Comparison of ENCODE assay signal across 1 cellular context in the genomic region with DNA sequence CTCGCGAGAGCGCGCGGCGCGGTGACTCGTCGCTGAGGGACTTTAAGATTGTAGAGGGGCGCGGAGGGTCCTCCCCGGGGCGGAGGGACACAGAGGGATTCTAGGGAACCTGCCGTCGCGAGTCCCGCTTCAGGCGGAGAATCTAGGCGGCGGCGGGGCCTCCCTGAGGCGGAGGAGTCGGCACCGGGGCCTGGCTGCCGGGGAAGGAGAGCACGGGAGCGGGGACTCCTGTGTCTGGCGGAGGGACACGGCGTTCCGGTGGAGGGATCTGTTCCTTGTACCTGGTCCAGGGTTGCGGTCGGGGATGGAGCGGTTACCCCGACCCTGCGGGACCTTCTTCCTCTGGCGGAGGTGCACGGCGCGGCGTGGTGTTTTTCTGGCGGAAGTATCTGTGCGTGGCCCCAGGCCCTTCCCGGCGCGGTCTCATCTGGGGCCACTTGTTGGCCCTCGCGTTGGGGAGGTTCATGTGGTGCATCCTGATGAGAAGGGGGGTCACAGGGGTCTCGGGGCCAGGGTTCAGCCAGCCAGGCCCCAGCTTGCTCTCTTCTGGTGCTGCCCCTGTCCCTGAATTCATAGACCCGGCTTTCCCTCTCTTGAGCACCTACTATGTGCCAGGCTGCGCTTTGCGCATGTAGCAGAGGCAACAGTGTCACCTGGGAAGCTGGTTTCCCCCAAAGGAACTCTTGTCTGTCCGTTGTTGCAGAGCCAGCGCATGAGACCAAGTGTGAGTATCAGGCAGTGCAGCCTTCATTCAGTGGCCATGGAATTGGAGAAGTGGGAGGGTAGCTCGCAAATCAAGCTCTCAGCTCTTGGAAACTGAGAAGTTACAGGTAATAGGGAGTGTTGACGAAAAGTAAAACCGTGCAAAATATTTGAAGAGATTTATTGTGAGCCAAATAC.
TF ChIP-seq lines count a peak whose summit lies in the region.

No MANE protein-coding gene starts in this region.

TF ChIP-seq in HepG2, 621 proteins besides CTCF, POLR2A, EP300 and RAD21 (continued from another document and continues in another):
- TF ChIP-seq, protein P1, sequence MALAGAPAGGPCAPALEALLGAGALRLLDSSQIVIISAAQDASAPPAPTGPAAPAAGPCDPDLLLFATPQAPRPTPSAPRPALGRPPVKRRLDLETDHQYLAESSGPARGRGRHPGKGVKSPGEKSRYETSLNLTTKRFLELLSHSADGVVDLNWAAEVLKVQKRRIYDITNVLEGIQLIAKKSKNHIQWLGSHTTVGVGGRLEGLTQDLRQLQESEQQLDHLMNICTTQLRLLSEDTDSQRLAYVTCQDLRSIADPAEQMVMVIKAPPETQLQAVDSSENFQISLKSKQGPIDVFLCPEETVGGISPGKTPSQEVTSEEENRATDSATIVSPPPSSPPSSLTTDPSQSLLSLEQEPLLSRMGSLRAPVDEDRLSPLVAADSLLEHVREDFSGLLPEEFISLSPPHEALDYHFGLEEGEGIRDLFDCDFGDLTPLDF (CRISPR knock-in tag; IDR thresholded peaks at IDR 0.05), result peak; percentile 81
- peak; percentile 68 for TF ChIP-seq ZNF546 (CRISPR knock-in tag; conservative IDR thresholded peaks at IDR 0.05)
- peak; percentile 97 for TF ChIP-seq ZSCAN12 (CRISPR knock-in tag; IDR thresholded peaks at IDR 0.05)
- TF ChIP-seq FOXC1 (CRISPR knock-in tag; IDR thresholded peaks at IDR 0.05; ENCODE audit: borderline replicate concordance), result peak; percentile 65
- TF ChIP-seq, protein P2, sequence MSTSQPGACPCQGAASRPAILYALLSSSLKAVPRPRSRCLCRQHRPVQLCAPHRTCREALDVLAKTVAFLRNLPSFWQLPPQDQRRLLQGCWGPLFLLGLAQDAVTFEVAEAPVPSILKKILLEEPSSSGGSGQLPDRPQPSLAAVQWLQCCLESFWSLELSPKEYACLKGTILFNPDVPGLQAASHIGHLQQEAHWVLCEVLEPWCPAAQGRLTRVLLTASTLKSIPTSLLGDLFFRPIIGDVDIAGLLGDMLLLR (CRISPR knock-in tag; IDR thresholded peaks at IDR 0.05), result peak; percentile 88
- TF ChIP-seq ZNF136 (CRISPR knock-in tag; IDR thresholded peaks at IDR 0.05; ENCODE audit: low read depth), result peak; percentile 79; the same call in 1 of the 2 replicates
- TF ChIP-seq ARNT (IDR thresholded peaks at IDR 0.05), result no peak
- TF ChIP-seq SALL2 (CRISPR knock-in tag; IDR thresholded peaks at IDR 0.05), result no peak
- no peak for TF ChIP-seq ZNF713 (CRISPR knock-in tag; IDR thresholded peaks at IDR 0.05)
- TF ChIP-seq ETV6 (CRISPR knock-in tag; conservative IDR thresholded peaks at IDR 0.05), result peak; percentile 92; the same call in 1 of the 2 replicates
- peak; percentile 84; the same call in 1 of the 2 replicates for TF ChIP-seq ZNF530 (CRISPR knock-in tag; IDR thresholded peaks at IDR 0.05; ENCODE audit: low read depth)
- TF ChIP-seq ZNF75D (CRISPR knock-in tag; IDR thresholded peaks at IDR 0.05; ENCODE audit: borderline replicate concordance), result peak; percentile 74; the same call in 1 of the 2 replicates
- TF ChIP-seq ZNF224 (CRISPR knock-in tag; IDR thresholded peaks at IDR 0.05), result peak; percentile 83; the same call in 1 of the 2 replicates
- peak; percentile 82 for TF ChIP-seq ZNF263 (CRISPR knock-in tag; IDR thresholded peaks at IDR 0.05)
- TF ChIP-seq, protein P3, sequence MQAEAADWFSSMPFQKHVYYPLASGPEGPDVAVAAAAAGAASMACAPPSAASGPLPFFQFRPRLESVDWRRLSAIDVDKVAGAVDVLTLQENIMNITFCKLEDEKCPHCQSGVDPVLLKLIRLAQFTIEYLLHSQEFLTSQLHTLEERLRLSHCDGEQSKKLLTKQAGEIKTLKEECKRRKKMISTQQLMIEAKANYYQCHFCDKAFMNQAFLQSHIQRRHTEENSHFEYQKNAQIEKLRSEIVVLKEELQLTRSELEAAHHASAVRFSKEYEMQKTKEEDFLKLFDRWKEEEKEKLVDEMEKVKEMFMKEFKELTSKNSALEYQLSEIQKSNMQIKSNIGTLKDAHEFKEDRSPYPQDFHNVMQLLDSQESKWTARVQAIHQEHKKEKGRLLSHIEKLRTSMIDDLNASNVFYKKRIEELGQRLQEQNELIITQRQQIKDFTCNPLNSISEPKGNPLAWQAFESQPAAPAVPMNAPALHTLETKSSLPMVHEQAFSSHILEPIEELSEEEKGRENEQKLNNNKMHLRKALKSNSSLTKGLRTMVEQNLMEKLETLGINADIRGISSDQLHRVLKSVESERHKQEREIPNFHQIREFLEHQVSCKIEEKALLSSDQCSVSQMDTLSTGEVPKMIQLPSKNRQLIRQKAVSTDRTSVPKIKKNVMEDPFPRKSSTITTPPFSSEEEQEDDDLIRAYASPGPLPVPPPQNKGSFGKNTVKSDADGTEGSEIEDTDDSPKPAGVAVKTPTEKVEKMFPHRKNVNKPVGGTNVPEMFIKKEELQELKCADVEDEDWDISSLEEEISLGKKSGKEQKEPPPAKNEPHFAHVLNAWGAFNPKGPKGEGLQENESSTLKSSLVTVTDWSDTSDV (CRISPR knock-in tag; IDR thresholded peaks at IDR 0.05), result 0 out of 2 replicates have a peak, but pooled peaks have one; percentile 64
- TF ChIP-seq, protein P4, sequence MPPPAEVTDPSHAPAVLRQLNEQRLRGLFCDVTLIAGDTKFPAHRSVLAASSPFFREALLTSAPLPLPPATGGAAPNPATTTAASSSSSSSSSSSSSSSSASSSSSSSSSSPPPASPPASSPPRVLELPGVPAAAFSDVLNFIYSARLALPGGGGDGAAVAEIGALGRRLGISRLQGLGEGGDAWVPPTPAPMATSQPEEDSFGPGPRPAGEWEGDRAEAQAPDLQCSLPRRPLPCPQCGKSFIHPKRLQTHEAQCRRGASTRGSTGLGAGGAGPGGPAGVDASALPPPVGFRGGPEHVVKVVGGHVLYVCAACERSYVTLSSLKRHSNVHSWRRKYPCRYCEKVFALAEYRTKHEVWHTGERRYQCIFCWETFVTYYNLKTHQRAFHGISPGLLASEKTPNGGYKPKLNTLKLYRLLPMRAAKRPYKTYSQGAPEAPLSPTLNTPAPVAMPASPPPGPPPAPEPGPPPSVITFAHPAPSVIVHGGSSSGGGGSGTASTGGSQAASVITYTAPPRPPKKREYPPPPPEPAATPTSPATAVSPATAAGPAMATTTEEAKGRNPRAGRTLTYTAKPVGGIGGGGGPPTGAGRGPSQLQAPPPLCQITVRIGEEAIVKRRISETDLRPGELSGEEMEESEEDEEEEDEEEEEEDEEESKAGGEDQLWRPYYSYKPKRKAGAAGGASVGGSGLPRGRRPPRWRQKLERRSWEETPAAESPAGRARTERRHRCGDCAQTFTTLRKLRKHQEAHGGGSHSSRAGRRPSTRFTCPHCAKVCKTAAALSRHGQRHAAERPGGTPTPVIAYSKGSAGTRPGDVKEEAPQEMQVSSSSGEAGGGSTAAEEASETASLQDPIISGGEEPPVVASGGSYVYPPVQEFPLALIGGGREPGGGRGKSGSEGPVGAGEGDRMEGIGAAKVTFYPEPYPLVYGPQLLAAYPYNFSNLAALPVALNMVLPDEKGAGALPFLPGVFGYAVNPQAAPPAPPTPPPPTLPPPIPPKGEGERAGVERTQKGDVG (CRISPR knock-in tag; IDR thresholded peaks at IDR 0.05; ENCODE audit: borderline replicate concordance), result no peak; the same call in 1 of the 2 replicates
- TF ChIP-seq, protein P5, sequence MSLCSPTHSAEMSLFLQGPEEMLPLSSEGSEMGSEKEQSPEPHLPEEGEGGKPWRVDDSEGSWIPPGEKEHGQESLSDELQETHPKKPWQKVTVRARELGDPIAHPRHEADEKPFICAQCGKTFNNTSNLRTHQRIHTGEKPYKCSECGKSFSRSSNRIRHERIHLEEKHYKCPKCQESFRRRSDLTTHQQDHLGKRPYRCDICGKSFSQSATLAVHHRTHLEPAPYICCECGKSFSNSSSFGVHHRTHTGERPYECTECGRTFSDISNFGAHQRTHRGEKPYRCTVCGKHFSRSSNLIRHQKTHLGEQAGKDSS (CRISPR knock-in tag; IDR thresholded peaks at IDR 0.05; ENCODE audit: borderline replicate concordance, low read depth), result peak; percentile 97
- TF ChIP-seq ZNF776 (CRISPR knock-in tag; IDR thresholded peaks at IDR 0.05), result 0 out of 2 replicates have a peak, but pooled peaks have one; percentile 7
- no peak for TF ChIP-seq ZNF329 (CRISPR knock-in tag; IDR thresholded peaks at IDR 0.05; ENCODE audit: low read depth)
- TF ChIP-seq ZNF337 (CRISPR knock-in tag; IDR thresholded peaks at IDR 0.05; ENCODE audit: borderline replicate concordance, low read depth), result no peak
- TF ChIP-seq ZNF354B (CRISPR knock-in tag; IDR thresholded peaks at IDR 0.05), result peak; percentile 93; the same call in 1 of the 2 replicates
- TF ChIP-seq, protein P6, sequence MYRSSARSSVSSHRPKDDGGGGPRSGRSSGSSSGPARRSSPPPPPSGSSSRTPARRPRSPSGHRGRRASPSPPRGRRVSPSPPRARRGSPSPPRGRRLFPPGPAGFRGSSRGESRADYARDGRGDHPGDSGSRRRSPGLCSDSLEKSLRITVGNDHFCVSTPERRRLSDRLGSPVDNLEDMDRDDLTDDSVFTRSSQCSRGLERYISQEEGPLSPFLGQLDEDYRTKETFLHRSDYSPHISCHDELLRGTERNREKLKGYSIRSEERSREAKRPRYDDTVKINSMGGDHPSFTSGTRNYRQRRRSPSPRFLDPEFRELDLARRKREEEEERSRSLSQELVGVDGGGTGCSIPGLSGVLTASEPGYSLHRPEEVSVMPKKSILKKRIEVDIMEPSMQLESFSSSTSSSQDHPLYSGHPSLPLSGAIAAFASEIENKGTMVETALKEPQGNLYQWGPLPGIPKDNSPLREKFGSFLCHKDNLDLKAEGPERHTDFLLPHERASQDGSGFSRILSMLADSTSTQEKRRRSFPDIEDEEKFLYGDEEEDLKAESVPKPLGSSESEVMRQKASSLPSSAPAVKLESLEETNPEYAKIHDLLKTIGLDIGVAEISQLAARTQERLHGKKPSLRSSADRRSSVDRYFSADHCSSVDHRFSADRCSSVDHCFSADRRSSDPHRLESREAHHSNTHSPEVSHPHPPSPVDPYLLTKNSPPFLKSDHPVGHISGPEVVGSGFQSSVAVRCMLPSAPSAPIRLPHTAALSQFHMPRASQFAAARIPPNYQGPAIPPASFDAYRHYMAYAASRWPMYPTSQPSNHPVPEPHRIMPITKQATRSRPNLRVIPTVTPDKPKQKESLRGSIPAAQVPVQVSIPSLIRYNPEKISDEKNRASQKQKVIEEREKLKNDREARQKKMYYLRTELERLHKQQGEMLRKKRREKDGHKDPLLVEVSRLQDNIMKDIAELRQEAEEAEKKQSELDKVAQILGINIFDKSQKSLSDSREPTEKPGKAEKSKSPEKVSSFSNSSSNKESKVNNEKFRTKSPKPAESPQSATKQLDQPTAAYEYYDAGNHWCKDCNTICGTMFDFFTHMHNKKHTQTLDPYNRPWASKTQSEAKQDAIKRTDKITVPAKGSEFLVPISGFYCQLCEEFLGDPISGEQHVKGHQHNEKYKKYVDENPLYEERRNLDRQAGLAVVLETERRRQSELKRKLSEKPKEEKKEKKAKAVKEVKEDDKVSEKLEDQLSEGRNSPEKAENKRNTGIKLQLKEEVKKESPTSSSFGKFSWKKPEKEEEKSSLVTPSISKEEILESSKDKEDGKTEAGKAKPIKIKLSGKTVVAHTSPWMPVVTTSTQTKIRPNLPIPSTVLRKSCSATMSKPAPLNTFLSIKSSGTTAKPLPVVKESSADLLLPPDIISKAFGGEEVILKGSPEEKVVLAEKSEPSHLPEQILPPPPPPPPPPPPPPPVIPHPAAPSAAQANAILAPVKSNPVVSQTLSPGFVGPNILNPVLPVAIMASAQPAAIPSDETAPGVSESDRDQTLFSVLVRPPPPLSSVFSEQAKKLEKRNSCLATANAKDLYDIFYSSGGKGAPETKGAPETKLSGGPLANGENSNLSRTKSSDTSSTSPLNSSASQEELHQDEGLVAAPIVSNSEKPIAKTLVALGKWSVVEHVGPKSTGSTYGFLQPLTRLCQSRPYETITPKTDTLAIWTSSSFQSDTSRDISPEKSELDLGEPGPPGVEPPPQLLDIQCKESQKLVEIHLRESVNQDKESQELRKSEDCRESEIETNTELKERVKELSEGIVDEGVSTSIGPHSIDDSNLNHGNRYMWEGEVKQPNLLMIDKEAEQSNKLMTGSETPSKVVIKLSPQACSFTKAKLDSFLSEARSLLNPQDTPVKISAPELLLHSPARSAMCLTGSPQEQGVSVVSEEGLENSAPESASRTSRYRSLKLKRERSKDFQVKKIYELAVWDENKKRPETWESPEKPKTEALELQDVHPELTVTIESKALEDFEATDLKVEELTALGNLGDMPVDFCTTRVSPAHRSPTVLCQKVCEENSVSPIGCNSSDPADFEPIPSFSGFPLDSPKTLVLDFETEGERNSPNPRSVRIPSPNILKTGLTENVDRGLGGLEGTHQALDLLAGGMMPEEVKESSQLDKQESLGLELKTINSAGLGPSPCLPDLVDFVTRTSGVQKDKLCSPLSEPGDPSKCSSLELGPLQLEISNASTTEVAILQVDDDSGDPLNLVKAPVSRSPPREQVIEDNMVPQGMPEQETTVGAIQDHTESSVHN (CRISPR knock-in tag; IDR thresholded peaks at IDR 0.05), result peak; percentile 89; the same call in 1 of the 2 replicates
- peak; percentile 91 for TF ChIP-seq ZNF891 (CRISPR knock-in tag; IDR thresholded peaks at IDR 0.05)
- TF ChIP-seq, protein P7, sequence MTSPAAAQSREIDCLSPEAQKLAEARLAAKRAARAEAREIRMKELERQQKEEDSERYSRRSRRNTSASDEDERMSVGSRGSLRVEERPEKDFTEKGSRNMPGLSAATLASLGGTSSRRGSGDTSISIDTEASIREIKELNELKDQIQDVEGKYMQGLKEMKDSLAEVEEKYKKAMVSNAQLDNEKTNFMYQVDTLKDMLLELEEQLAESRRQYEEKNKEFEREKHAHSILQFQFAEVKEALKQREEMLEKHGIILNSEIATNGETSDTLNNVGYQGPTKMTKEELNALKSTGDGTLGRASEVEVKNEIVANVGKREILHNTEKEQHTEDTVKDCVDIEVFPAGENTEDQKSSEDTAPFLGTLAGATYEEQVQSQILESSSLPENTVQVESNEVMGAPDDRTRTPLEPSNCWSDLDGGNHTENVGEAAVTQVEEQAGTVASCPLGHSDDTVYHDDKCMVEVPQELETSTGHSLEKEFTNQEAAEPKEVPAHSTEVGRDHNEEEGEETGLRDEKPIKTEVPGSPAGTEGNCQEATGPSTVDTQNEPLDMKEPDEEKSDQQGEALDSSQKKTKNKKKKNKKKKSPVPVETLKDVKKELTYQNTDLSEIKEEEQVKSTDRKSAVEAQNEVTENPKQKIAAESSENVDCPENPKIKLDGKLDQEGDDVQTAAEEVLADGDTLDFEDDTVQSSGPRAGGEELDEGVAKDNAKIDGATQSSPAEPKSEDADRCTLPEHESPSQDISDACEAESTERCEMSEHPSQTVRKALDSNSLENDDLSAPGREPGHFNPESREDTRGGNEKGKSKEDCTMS (CRISPR knock-in tag; conservative IDR thresholded peaks at IDR 0.05), result no peak
